ENCODE assay signal across 1 cellular context in the genomic region with DNA sequence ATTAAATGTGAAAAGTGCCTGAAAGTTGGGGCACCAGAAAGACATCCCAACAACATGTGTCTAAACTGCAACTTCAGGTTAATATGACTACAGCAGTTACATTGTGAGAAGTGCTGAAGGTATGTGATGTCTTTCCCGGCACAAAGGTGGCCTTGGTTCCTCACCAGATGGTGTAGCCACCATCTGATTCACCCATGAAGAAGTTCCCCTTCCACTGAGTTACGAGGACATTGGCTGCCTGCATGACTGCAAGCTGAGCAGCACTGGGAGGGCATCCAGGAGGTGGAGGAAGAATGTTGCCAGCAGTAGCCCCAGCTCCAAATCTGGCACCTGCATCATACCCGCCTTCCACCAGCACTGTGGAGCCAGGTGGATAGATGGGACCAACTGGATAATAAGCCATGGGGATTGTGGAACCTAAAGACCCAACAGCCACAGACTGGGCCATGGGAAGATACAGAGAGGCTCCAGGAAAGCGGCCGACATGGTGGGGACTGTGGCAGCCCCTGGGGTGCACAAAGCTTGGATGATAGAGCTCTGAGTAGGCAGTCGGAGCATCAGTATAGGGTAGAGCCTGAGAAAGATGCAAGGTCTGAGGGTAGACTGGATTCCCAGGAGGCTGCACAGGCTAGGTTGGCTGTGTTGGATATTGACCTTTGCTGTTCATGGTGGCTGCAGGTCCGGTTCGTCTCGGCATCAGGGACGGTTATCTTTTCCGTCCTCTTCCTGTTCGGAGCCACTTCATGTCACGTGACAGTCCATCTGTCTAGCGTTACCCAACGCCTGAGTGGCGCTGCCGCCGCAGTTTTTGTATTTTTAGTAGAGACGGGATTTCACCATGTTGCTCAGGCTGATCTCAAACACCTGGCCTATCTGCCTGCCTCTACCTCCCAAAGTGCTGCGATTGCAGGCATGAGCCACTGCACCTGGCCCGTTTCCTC.
TF ChIP-seq lines count a peak whose summit lies in the region.

No MANE protein-coding gene starts in this region.

TF ChIP-seq in HepG2, 621 proteins besides CTCF, POLR2A, EP300 and RAD21 (continued from another document):
- TF ChIP-seq, protein P1, sequence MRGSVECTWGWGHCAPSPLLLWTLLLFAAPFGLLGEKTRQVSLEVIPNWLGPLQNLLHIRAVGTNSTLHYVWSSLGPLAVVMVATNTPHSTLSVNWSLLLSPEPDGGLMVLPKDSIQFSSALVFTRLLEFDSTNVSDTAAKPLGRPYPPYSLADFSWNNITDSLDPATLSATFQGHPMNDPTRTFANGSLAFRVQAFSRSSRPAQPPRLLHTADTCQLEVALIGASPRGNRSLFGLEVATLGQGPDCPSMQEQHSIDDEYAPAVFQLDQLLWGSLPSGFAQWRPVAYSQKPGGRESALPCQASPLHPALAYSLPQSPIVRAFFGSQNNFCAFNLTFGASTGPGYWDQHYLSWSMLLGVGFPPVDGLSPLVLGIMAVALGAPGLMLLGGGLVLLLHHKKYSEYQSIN (CRISPR knock-in tag; IDR thresholded peaks at IDR 0.05; ENCODE audit: borderline replicate concordance), result no peak
- TF ChIP-seq ATF7 (IDR thresholded peaks at IDR 0.05) (no peak), ATF7 (CRISPR knock-in tag; IDR thresholded peaks at IDR 0.05) (no peak), JARID2 (CRISPR knock-in tag; IDR thresholded peaks at IDR 0.05; ENCODE audit: insufficient replicate concordance) (no peak), NFE2 (CRISPR knock-in tag; IDR thresholded peaks at IDR 0.05) (no peak), TCF7L2 (IDR thresholded peaks at IDR 0.05; ENCODE audit: low read depth, low read length) (no peak), SIX4 (CRISPR knock-in tag; IDR thresholded peaks at IDR 0.05) (no peak), ZNF326 (CRISPR knock-in tag; IDR thresholded peaks at IDR 0.05; ENCODE audit: borderline replicate concordance) (no peak), TOPORS (CRISPR knock-in tag; IDR thresholded peaks at IDR 0.05) (no peak), ZZZ3 (CRISPR knock-in tag; IDR thresholded peaks at IDR 0.05; ENCODE audit: borderline replicate concordance) (no peak), MAZ (IDR thresholded peaks at IDR 0.05; ENCODE audit: borderline replicate concordance, low read depth, low read length) (no peak), MAZ (CRISPR knock-in tag; IDR thresholded peaks at IDR 0.05; ENCODE audit: low read depth) (no peak), MAFF (IDR thresholded peaks at IDR 0.05; ENCODE audit: low read depth, low read length) (no peak), ZNF331 (CRISPR knock-in tag; IDR thresholded peaks at IDR 0.05) (no peak), ZNF496 (CRISPR knock-in tag; IDR thresholded peaks at IDR 0.05; ENCODE audit: insufficient replicate concordance) (no peak), ZNF232 (CRISPR knock-in tag; IDR thresholded peaks at IDR 0.05; ENCODE audit: borderline replicate concordance) (no peak), RNF2 (conservative IDR thresholded peaks at IDR 0.05; ENCODE audit: low read depth) (no peak)
- TF ChIP-seq, protein P2, sequence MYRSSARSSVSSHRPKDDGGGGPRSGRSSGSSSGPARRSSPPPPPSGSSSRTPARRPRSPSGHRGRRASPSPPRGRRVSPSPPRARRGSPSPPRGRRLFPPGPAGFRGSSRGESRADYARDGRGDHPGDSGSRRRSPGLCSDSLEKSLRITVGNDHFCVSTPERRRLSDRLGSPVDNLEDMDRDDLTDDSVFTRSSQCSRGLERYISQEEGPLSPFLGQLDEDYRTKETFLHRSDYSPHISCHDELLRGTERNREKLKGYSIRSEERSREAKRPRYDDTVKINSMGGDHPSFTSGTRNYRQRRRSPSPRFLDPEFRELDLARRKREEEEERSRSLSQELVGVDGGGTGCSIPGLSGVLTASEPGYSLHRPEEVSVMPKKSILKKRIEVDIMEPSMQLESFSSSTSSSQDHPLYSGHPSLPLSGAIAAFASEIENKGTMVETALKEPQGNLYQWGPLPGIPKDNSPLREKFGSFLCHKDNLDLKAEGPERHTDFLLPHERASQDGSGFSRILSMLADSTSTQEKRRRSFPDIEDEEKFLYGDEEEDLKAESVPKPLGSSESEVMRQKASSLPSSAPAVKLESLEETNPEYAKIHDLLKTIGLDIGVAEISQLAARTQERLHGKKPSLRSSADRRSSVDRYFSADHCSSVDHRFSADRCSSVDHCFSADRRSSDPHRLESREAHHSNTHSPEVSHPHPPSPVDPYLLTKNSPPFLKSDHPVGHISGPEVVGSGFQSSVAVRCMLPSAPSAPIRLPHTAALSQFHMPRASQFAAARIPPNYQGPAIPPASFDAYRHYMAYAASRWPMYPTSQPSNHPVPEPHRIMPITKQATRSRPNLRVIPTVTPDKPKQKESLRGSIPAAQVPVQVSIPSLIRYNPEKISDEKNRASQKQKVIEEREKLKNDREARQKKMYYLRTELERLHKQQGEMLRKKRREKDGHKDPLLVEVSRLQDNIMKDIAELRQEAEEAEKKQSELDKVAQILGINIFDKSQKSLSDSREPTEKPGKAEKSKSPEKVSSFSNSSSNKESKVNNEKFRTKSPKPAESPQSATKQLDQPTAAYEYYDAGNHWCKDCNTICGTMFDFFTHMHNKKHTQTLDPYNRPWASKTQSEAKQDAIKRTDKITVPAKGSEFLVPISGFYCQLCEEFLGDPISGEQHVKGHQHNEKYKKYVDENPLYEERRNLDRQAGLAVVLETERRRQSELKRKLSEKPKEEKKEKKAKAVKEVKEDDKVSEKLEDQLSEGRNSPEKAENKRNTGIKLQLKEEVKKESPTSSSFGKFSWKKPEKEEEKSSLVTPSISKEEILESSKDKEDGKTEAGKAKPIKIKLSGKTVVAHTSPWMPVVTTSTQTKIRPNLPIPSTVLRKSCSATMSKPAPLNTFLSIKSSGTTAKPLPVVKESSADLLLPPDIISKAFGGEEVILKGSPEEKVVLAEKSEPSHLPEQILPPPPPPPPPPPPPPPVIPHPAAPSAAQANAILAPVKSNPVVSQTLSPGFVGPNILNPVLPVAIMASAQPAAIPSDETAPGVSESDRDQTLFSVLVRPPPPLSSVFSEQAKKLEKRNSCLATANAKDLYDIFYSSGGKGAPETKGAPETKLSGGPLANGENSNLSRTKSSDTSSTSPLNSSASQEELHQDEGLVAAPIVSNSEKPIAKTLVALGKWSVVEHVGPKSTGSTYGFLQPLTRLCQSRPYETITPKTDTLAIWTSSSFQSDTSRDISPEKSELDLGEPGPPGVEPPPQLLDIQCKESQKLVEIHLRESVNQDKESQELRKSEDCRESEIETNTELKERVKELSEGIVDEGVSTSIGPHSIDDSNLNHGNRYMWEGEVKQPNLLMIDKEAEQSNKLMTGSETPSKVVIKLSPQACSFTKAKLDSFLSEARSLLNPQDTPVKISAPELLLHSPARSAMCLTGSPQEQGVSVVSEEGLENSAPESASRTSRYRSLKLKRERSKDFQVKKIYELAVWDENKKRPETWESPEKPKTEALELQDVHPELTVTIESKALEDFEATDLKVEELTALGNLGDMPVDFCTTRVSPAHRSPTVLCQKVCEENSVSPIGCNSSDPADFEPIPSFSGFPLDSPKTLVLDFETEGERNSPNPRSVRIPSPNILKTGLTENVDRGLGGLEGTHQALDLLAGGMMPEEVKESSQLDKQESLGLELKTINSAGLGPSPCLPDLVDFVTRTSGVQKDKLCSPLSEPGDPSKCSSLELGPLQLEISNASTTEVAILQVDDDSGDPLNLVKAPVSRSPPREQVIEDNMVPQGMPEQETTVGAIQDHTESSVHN (CRISPR knock-in tag; IDR thresholded peaks at IDR 0.05), result no peak
